In genomic region chr17:41602524-41602923, GRCh38 we compare ENCODE assay signal across 23 cellular contexts. TPM values are rescaled to one million over a fixed set of nuclear protein-coding genes. Genes with fewer than 3 reads are reported as not detected.
DNase-seq lines count a peak whose midpoint lies in the region; ATAC-seq and TF ChIP-seq lines count a peak whose summit lies in the region.
"Had no signal": no experiment of that assay in that cellular context is flagged by ENCODE, and none has a peak within 500 bp of the region (broad histone marks: within the 10 kb centered on the region; RNA-seq: fewer than 3 reads in every experiment).

No MANE protein-coding gene starts in this region.

- no peak overlapping the region for H3K4me3 ChIP-seq in Panc1 (ENCODE audit: low read depth in 2 of 2, low read length in 2 of 2)
- H3K4me3 ChIP-seq in vagina, result no peak overlapping the region
- no peak overlapping the region for H3K4me3 ChIP-seq in esophagus squamous epithelium
- H3K4me3 ChIP-seq: K562 had no signal

- no peak for TF ChIP-seq POLR2A in vagina (IDR thresholded peaks at IDR 0.05)
- no peak for TF ChIP-seq POLR2A in esophagus squamous epithelium (IDR thresholded peaks at IDR 0.05)

- H3K9me3 ChIP-seq in Panc1 (ENCODE audit: control insufficient read depth, insufficient read depth, low read depth, low read length) (no peaks in the 10 kb centered on the region; the same call in 1 of the 2 replicates), vagina (no peaks in the 10 kb centered on the region), esophagus squamous epithelium (peaks cover 0 to 15% (median 0%) of the 10 kb centered on the region in 3 donors)
- H3K9me3 ChIP-seq: BE2C had no signal

- H3K27ac ChIP-seq in Panc1 (ENCODE audit: low read length), result peak overlapping the region; percentile 70
- H3K27ac ChIP-seq in vagina, result peak overlapping the region; percentile 27
- no peak overlapping the region for H3K27ac ChIP-seq in esophagus squamous epithelium

- no TSS peak for BruUV-seq in Panc1 (replicated peaks; lab: Mats Ljungman, UMichigan)

- WGBS in esophagus squamous epithelium, 2 donors, result 82 to 90% methylated on average over 2 of the region's 2 CpGs

- peaks cover 16% of the 10 kb centered on the region for H3K27me3 Mint-ChIP-seq in activated T-cell treated with anti-CD3 and anti-CD28 coated beads, Interleukin-2, amount 50 U/mL, for 72 hours (ENCODE audit: low read depth)

- CTCF ChIA-PET in Panc1 (lab: Charles Lee), result interaction anchor here (0.7 to 3.2 kb wide), 7 partner anchors 23 to 1043 kb away, joined by 3 to 10 read pairs (median 3); no protein-coding TSS in a partner anchor

- H3K4me3 Mint-ChIP-seq in activated T-cell treated with anti-CD3 and anti-CD28 coated beads, Interleukin-2, amount 50 U/mL, for 72 hours, result no peak overlapping the region
- H3K4me3 Mint-ChIP-seq: CD4-positive, CD25-positive, alpha-beta regulatory T cell had no signal

- peaks cover 14 to 16% of the 10 kb centered on the region in 2 donors for H3K9me3 Mint-ChIP-seq in activated T-cell treated with anti-CD3 and anti-CD28 coated beads, Interleukin-2, amount 50 U/mL, for 72 hours

- peak; percentile 61 for DNase-seq in COLO829 (ENCODE audit: low spot score)
- DNase-seq in Panc1 (ENCODE audit: low read depth, low spot score), result no peak
- DNase-seq in globus pallidus (ENCODE audit: low spot score), result peak; percentile 15
- DNase-seq in vagina (ENCODE audit: extremely low spot score in 2 of 2), result no peak
- DNase-seq in esophagus squamous epithelium (lab: John Stamatoyannopoulos, UW), result no peak
- no peak for DNase-seq in sciatic nerve (ENCODE audit: low spot score)
- no peak for DNase-seq in activated T-cell treated with anti-CD3 and anti-CD28 coated beads, Interleukin-2, amount 50 U/mL, for 72 hours
- DNase-seq: BE2C; Caco-2; CD4-positive, CD25-positive, alpha-beta regulatory T cell; H7; NCI-H1105 treated with DMSO at 0.1 percent for 48 hours; NCI-H2029 treated with DMSO at 0.1 percent for 48 hours; NCI-H2171; NCI-H526; OCI-M1; Right ventricle myocardium superior; SW 1271 had no signal

- TF ChIP-seq CTCF in Panc1 (IDR thresholded peaks at IDR 0.05) (no peak), vagina (IDR thresholded peaks at IDR 0.05) (no peak), esophagus squamous epithelium (IDR thresholded peaks at IDR 0.05) (no peak)

- peaks cover 18% of the 10 kb centered on the region for H3K4me1 ChIP-seq in Panc1 (ENCODE audit: control insufficient read depth, insufficient read depth, low read length)
- H3K4me1 ChIP-seq in vagina, result peaks cover 19% of the 10 kb centered on the region
- H3K4me1 ChIP-seq in esophagus squamous epithelium, result no peaks in the 10 kb centered on the region
- H3K4me1 ChIP-seq: Caco-2 had no signal

- H3K36me3 ChIP-seq in Panc1 (ENCODE audit: control insufficient read depth, insufficient read depth, low read length), result no peaks in the 10 kb centered on the region
- H3K36me3 ChIP-seq in vagina, result no peaks in the 10 kb centered on the region
- no peaks in the 10 kb centered on the region for H3K36me3 ChIP-seq in esophagus squamous epithelium
- H3K36me3 ChIP-seq: BE2C had no signal

- peaks cover 10 to 14% of the 10 kb centered on the region in 2 donors for H3K36me3 Mint-ChIP-seq in activated T-cell treated with anti-CD3 and anti-CD28 coated beads, Interleukin-2, amount 50 U/mL, for 72 hours (ENCODE audit: insufficient read depth in 2 of 2)

- ATAC-seq in Panc1 (peak; percentile 91), sciatic nerve (no peak)
- no peak for ATAC-seq in activated T-cell treated with anti-CD3 and anti-CD28 coated beads, Interleukin-2, amount 50 U/mL, for 72 hours (replicated peaks in 1 of 2)
- ATAC-seq: HepG2, K562 had no signal

- H3K4me1 Mint-ChIP-seq in activated T-cell treated with anti-CD3 and anti-CD28 coated beads, Interleukin-2, amount 50 U/mL, for 72 hours (ENCODE audit: low read depth), result no peaks in the 10 kb centered on the region
- H3K4me1 Mint-ChIP-seq: CD4-positive, CD25-positive, alpha-beta regulatory T cell had no signal

- H3K27me3 ChIP-seq in Panc1 (ENCODE audit: control insufficient read depth, insufficient read depth, low read length) (no peaks in the 10 kb centered on the region), vagina (no peaks in the 10 kb centered on the region), esophagus squamous epithelium (peaks cover 0 to 54% (median 0%) of the 10 kb centered on the region in 4 donors)
- H3K27me3 ChIP-seq: BE2C had no signal

- POLR2A ChIA-PET in Panc1 (lab: Charles Lee), result interaction anchor here (0.7 kb wide), 1 partner anchor 109 kb away, joined by 3 read pairs; no protein-coding TSS in a partner anchor

- in situ Hi-C loops in Panc1 (cut with HindIII; ENCODE audit: low pct_unique_long_range_greater_than_20kb, low sequenced_read_pairs), result no loop called here

- intact Hi-C loops in Panc1 (cut with micrococcal nuclease; ENCODE audit: unreplicated experiment) (no loop called here), vagina (cut with DNase I) (no loop called here), esophagus squamous epithelium (cut with DNase I) (no loop called here), sciatic nerve (cut with DNase I) (no loop called here)

- H3K27ac Mint-ChIP-seq in activated T-cell treated with anti-CD3 and anti-CD28 coated beads, Interleukin-2, amount 50 U/mL, for 72 hours, result no peak overlapping the region
- H3K27ac Mint-ChIP-seq: CD4-positive, CD25-positive, alpha-beta regulatory T cell had no signal

RNA-seq across cellular contexts. Expression of gene KRT16, which starts 10.0 kb away (rescaled TPM):
- total RNA-seq in Panc1 (2021; ENCODE audit: unreplicated experiment) (1.6 TPM), vagina (872 TPM), esophagus squamous epithelium (1,000 to 10,000 TPM in 2 of 4 donors, 100 to 1,000 TPM in 2; 156 to 6,712 (median 1,275) TPM), sciatic nerve (0.85 TPM)
- polyA plus RNA-seq in Panc1 (2012; ENCODE audit: insufficient read length), result 2.7 TPM
- total RNA-seq in activated T-cell treated with anti-CD3 and anti-CD28 coated beads, Interleukin-2, amount 50 U/mL, for 72 hours, result not detected
- total RNA-seq: Caco-2; CD4-positive, CD25-positive, alpha-beta regulatory T cell; G401; H7; HepG2; K562; LHCN-M2; Right ventricle myocardium superior had no signal
- polyA plus RNA-seq: CD4-positive, CD25-positive, alpha-beta regulatory T cell; HepG2 had no signal

RNA-seq across cellular contexts. Expression of gene KRT14, which starts 15.8 kb away (rescaled TPM):
- total RNA-seq in Panc1 (2021; ENCODE audit: unreplicated experiment) (not detected), vagina (1,546 TPM), esophagus squamous epithelium (1,000 to 10,000 TPM in 2 of 4 donors, 100 to 1,000 TPM in 2; 115 to 7,717 (median 1,579) TPM), sciatic nerve (82.1 TPM)
- polyA plus RNA-seq in Panc1 (2012; ENCODE audit: insufficient read length), result 0.78 TPM
- not detected for total RNA-seq in activated T-cell treated with anti-CD3 and anti-CD28 coated beads, Interleukin-2, amount 50 U/mL, for 72 hours
- total RNA-seq: Caco-2; CD4-positive, CD25-positive, alpha-beta regulatory T cell; G401; H7; HepG2; K562; LHCN-M2; Right ventricle myocardium superior; RPMI7951 had no signal
- polyA plus RNA-seq: CD4-positive, CD25-positive, alpha-beta regulatory T cell had no signal

RNA-seq across cellular contexts. Expression of gene KRT17, which starts 21.9 kb away (rescaled TPM):
- total RNA-seq in Panc1 (2021; ENCODE audit: unreplicated experiment) (1.9 TPM), vagina (165 TPM), esophagus squamous epithelium (1,000 to 10,000 TPM in 1 of 4 donors, 10 to 100 TPM in 3; 45.8 to 2,552 (median 75.7) TPM), sciatic nerve (not detected)
- 4.7 TPM for polyA plus RNA-seq in Panc1 (2012; ENCODE audit: insufficient read length)
- under 1 TPM in 1 of 2 donors, not detected in 1; 0.63 TPM for total RNA-seq in activated T-cell treated with anti-CD3 and anti-CD28 coated beads, Interleukin-2, amount 50 U/mL, for 72 hours
- total RNA-seq: CD4-positive, CD25-positive, alpha-beta regulatory T cell; G401; H7; Right ventricle myocardium superior had no signal
- polyA plus RNA-seq: CD4-positive, CD25-positive, alpha-beta regulatory T cell had no signal

RNA-seq across cellular contexts. Expression of gene KRT9, which starts 30.7 kb away (rescaled TPM):
- not detected for total RNA-seq in Panc1 (2021; ENCODE audit: unreplicated experiment)
- polyA plus RNA-seq in Panc1 (2012; ENCODE audit: insufficient read length), result not detected
- total RNA-seq in vagina, result not detected
- total RNA-seq in esophagus squamous epithelium, result under 1 TPM in 2 of 4 donors, not detected in 2; 0.19 to 0.61 TPM
- total RNA-seq in sciatic nerve, result not detected
- total RNA-seq in activated T-cell treated with anti-CD3 and anti-CD28 coated beads, Interleukin-2, amount 50 U/mL, for 72 hours, result not detected
- total RNA-seq: Caco-2; CD4-positive, CD25-positive, alpha-beta regulatory T cell; G401; H7; HepG2; K562; LHCN-M2; Right ventricle myocardium superior; RPMI7951 had no signal
- polyA plus RNA-seq: CD4-positive, CD25-positive, alpha-beta regulatory T cell; HepG2 had no signal

Comparison
In these comparisons a context has a peak if more than half of its experiments do, and no peak if none do; other contexts are left out.
1. DNase-seq: peak in COLO829 (single experiment) and globus pallidus (single experiment); none in Panc1 (single experiment), vagina (0 of 2), esophagus squamous epithelium (single experiment), sciatic nerve (single experiment) and activated T-cell treated with anti-CD3 and anti-CD28 coated beads, Interleukin-2, amount 50 U/mL, for 72 hours (0 of 2).
2. H3K27ac ChIP-seq: peak in Panc1 (single experiment) and vagina (single experiment); none in esophagus squamous epithelium (0 of 4).
3. RNA of gene KRT16, which starts 10.0 kb away (total RNA-seq): 156 to 6,712 TPM in esophagus squamous epithelium and 872 TPM in vagina (single experiment); 1.6 TPM in Panc1 (single experiment), 0.85 TPM in sciatic nerve (single experiment) and not detected in activated T-cell treated with anti-CD3 and anti-CD28 coated beads, Interleukin-2, amount 50 U/mL, for 72 hours; every median in the first group is over 10 times any median in the second.
4. RNA of gene KRT14, which starts 15.8 kb away (total RNA-seq): 115 to 7,717 TPM in esophagus squamous epithelium, 1,546 TPM in vagina (single experiment) and 82.1 TPM in sciatic nerve (single experiment); not detected in Panc1 (single experiment) and not detected in activated T-cell treated with anti-CD3 and anti-CD28 coated beads, Interleukin-2, amount 50 U/mL, for 72 hours; every median in the first group is over 10 times any median in the second.
5. RNA of gene KRT17, which starts 21.9 kb away (total RNA-seq): 165 TPM in vagina (single experiment) and 45.8 to 2,552 TPM in esophagus squamous epithelium; 1.9 TPM in Panc1 (single experiment), 0.63 TPM in activated T-cell treated with anti-CD3 and anti-CD28 coated beads, Interleukin-2, amount 50 U/mL, for 72 hours and not detected in sciatic nerve (single experiment); every median in the first group is over 10 times any median in the second.